ENCODE assay signal across 1 cellular context in genomic region chr5:136006767-136007251, GRCh38.
TF ChIP-seq lines count a peak whose summit lies in the region.

No MANE protein-coding gene starts in this region.

TF ChIP-seq in K562, 482 proteins besides CTCF, POLR2A, EP300 and RAD21:
- TF ChIP-seq NR2C2 (CRISPR knock-in tag; IDR thresholded peaks at IDR 0.05) = no peak
- no peak for TF ChIP-seq NR2C2 (tag; IDR thresholded peaks at IDR 0.05)
- TF ChIP-seq PYGO2 (tag; IDR thresholded peaks at IDR 0.05) = no peak
- TF ChIP-seq FOXP1 (CRISPR knock-in tag; IDR thresholded peaks at IDR 0.05) = no peak
- TF ChIP-seq SOX6 (IDR thresholded peaks at IDR 0.05) = no peak
- TF ChIP-seq SNRNP70 (optimal IDR thresholded peaks at IDR 0.05; ENCODE audit: low read depth, low read length) = no peak
- no peak for TF ChIP-seq SIN3A (IDR thresholded peaks at IDR 0.05; ENCODE audit: borderline replicate concordance in 2 of 2, control insufficient read depth in 1 of 2, low read depth in 2 of 2, low read length in 2 of 2)
- TF ChIP-seq CEBPG (CRISPR knock-in tag; IDR thresholded peaks at IDR 0.05) = no peak
- no peak for TF ChIP-seq CEBPG (tag; conservative IDR thresholded peaks at IDR 0.05 in 1 of 2, IDR thresholded peaks at IDR 0.05 in 1 of 2)
- TF ChIP-seq MAZ (CRISPR knock-in tag; conservative IDR thresholded peaks at IDR 0.05 in 1 of 2, IDR thresholded peaks at IDR 0.05 in 1 of 2) = no peak
